10 cellular contexts compared by ENCODE assay signal in the genomic region with DNA sequence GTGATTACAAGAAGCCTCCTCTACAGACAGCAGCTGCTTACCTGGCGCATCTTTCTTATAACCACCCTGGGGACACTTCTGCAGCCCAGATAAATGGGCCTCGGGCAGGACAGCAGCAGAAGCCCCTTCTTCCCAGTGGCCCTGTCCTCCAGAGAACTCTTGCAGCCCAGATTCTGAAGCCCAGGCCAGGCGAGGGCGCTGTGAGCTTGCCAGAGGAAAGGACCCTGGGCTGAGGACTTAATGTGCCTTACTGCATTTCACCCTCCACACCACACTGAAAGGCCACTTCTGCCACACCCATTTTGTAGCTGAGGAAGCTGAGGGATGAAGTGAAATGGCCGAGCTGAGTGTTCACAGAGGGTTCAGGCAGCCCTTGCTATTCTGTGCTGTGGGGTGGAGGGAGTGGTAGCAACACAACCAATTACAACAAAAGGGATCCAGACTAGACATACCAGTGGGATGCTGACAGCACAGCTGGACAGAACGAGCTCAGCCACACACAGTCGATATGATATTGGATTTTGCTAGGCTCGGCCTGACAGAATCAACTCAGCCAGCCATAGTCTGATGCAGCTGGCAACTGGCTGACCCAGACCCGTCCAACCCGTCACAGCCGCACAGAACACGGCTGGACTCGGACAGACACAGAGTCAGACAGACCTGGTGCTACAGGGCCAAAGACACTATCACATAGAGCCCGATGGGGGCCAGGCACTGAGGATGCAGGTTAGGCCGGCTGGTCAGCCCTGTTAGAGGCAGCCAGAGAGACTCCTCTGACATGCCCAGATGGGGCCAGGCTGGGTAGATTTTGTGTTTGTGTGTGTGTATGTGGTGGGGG. TPM values are rescaled to one million over a fixed set of nuclear protein-coding genes. Genes with fewer than 3 reads are reported as not detected.
DNase-seq lines count a peak whose midpoint lies in the region; ATAC-seq and TF ChIP-seq lines count a peak whose summit lies in the region.
"Had no signal": no experiment of that assay in that cellular context is flagged by ENCODE, and none has a peak within 500 bp of the region (broad histone marks: within the 10 kb centered on the region; RNA-seq: fewer than 3 reads in every experiment).

No MANE protein-coding gene starts in this region.

- no peak overlapping the region for H3K56ac ChIP-seq in H9 (ENCODE audit: insufficient read length, low read depth, low read length)

- H3K79me2 ChIP-seq in H9 (ENCODE audit: insufficient read depth, low read length): no peaks in the 10 kb centered on the region

- H3K9me3 ChIP-seq in H9 (ENCODE audit: control insufficient read depth, low read depth, low read length) (no peaks in the 10 kb centered on the region), left ventricle myocardium inferior (replicated peaks) (no peaks in the 10 kb centered on the region)
- H3K9me3 ChIP-seq: tibial artery had no signal

- no peak overlapping the region for H3K9ac ChIP-seq in H9 (ENCODE audit: extremely low read depth, insufficient read length, low read length)

- H3K27me3 Mint-ChIP-seq in H9 (ENCODE audit: low read depth): no peaks in the 10 kb centered on the region

- H3T11ph ChIP-seq in H9 (ENCODE audit: low read length): no peak overlapping the region

- no peak for ATAC-seq in HG02970 (IDR thresholded peaks at IDR 0.05; ENCODE audit: low FRiP score, unreplicated experiment)

- no peaks in the 10 kb centered on the region for H4K20me1 ChIP-seq in H9 (ENCODE audit: control insufficient read depth, insufficient read depth, insufficient read length)

- H3K27ac ChIP-seq in C4-2B: no peak overlapping the region
- no peak overlapping the region for H3K27ac ChIP-seq in H9 (ENCODE audit: insufficient read length, low read depth, low read length)
- no peak overlapping the region for H3K27ac ChIP-seq in left ventricle myocardium inferior (replicated peaks)
- H3K27ac ChIP-seq: tibial artery had no signal

- no peaks in the 10 kb centered on the region for H3K79me1 ChIP-seq in H9 (ENCODE audit: insufficient read depth, low read depth, low read length, poor library complexity, severe bottlenecking)

- DNase-seq in H9 (peak; percentile 88), SKM-1 (lab: John Stamatoyannopoulos, UW; ENCODE audit: unreplicated experiment) (peak; percentile 73), iPS-NIHi7 (ENCODE audit: extremely low spot score) (peak; percentile 86), COR-L47 (lab: John Stamatoyannopoulos, UW) (no peak), left ventricle myocardium inferior (no peak), activated T-cell treated with anti-CD3 and anti-CD28 coated beads for 4 hours (no peak)
- DNase-seq: activated gamma-delta T cell, tibial artery had no signal

- H4K5ac ChIP-seq in H9 (ENCODE audit: insufficient read length, low read depth, low read length): no peak overlapping the region

- no peak overlapping the region for H2BK12ac ChIP-seq in H9 (ENCODE audit: insufficient read length, low read depth, low read length)

- no peak overlapping the region for H2AK5ac ChIP-seq in H9 (ENCODE audit: insufficient read length, low read length)

- H3K27ac Mint-ChIP-seq in H9: peak overlapping the region in 1 of 3 experiments; percentile 27; a peak in 1 of 7 replicates

- H3K23ac ChIP-seq in H9 (ENCODE audit: insufficient read length, low read depth, low read length): no peak overlapping the region

- no peak overlapping the region for H2BK15ac ChIP-seq in H9 (ENCODE audit: low read depth, low read length)

- no peak overlapping the region for H4K8ac ChIP-seq in H9 (replicated peaks; ENCODE audit: insufficient read length, low read depth, low read length)

- no peak overlapping the region for H3K4ac ChIP-seq in H9 (ENCODE audit: low read depth, low read length)

- intact Hi-C loops in left ventricle myocardium inferior (cut with micrococcal nuclease): no loop called here

- H3K36me3 Mint-ChIP-seq in H9 (ENCODE audit: insufficient read depth in 1 of 3, low read depth in 3 of 3): peaks cover 0 to 4% (median 0%) of the 10 kb centered on the region in 3 experiments; a peak in 2 of 7 replicates

- no peaks in the 10 kb centered on the region for H3K23me2 ChIP-seq in H9 (ENCODE audit: insufficient read length, low read depth, low read length, poor library complexity, severe bottlenecking)

- WGBS in H9 (ENCODE audit: extremely low coverage, insufficient read length, low lambda C conversion rate): no CpG with 5 or more reads among the region's 15 CpGs

- no peaks in the 10 kb centered on the region; the same call in 1 of the 2 replicates for H3K4me1 ChIP-seq in H9 (ENCODE audit: insufficient read depth, low read length)
- H3K4me1 ChIP-seq in left ventricle myocardium inferior: peaks cover 23% of the 10 kb centered on the region

- peaks cover 2 to 4% of the 10 kb centered on the region in 2 experiments; a peak in 4 of 5 replicates for H3K9me3 Mint-ChIP-seq in H9

- peaks cover 19 to 31% of the 10 kb centered on the region in 2 experiments for H3K4me1 Mint-ChIP-seq in H9

- no peak overlapping the region for H2BK120ac ChIP-seq in H9 (ENCODE audit: low read depth, low read length, poor library complexity, severe bottlenecking)

- H3K4me3 ChIP-seq in left ventricle myocardium inferior: no peak overlapping the region
- H3K4me3 ChIP-seq: tibial artery had no signal

- peaks cover 93% of the 10 kb centered on the region for H3K36me3 ChIP-seq in left ventricle myocardium inferior

- H2AFZ ChIP-seq in H9 (ENCODE audit: low read length): no peak overlapping the region

- no peak overlapping the region for H4K91ac ChIP-seq in H9 (ENCODE audit: insufficient read length, low read depth, low read length)

- TF ChIP-seq CTCF in C4-2B (conservative IDR thresholded peaks at IDR 0.05): peak; percentile 28
- TF ChIP-seq CTCF in H9 (conservative IDR thresholded peaks at IDR 0.05): peak; percentile 79
- TF ChIP-seq CTCF in left ventricle myocardium inferior (IDR thresholded peaks at IDR 0.05; ENCODE audit: borderline replicate concordance): no peak

- H2BK5ac ChIP-seq in H9 (ENCODE audit: insufficient read length, low read length): no peak overlapping the region

- no peak overlapping the region for H2BK20ac ChIP-seq in H9 (ENCODE audit: low read depth, low read length, poor library complexity, severe bottlenecking)

- H3K4me3 Mint-ChIP-seq in H9: no peak overlapping the region

- H3K18ac ChIP-seq in H9 (ENCODE audit: insufficient read length, low read depth, low read length): no peak overlapping the region

- no peak overlapping the region for H3K14ac ChIP-seq in H9 (ENCODE audit: insufficient read depth, low read length)

- no peaks in the 10 kb centered on the region for H3K27me3 ChIP-seq in H9 (ENCODE audit: insufficient read depth, low read length)
- no peaks in the 10 kb centered on the region for H3K27me3 ChIP-seq in left ventricle myocardium inferior (ENCODE audit: low read depth)
- H3K27me3 ChIP-seq: tibial artery had no signal

- H3K4me2 ChIP-seq in H9 (ENCODE audit: insufficient read depth, insufficient read length, low read length): no peak overlapping the region

RNA-seq across cellular contexts. Expression of a gene that starts 7.3 kb away (rescaled TPM):
- total RNA-seq in H9 (2021) (0.85 and 1.6 TPM in 2 replicates), left ventricle myocardium inferior (37.2 TPM)

RNA-seq across cellular contexts. Expression of a gene that starts 37.8 kb away (rescaled TPM):
- total RNA-seq in H9 (2021) (14.2 and 15.7 TPM in 2 replicates), left ventricle myocardium inferior (6.2 TPM)

RNA-seq across cellular contexts. Expression of a gene that starts 47.5 kb away (rescaled TPM):
- total RNA-seq in H9 (2021) (0.11 and 0.13 TPM in 2 replicates), left ventricle myocardium inferior (115 TPM)

Comparison
In these comparisons a context has a peak if more than half of its experiments do, and no peak if none do; other contexts are left out.
1. DNase-seq: peak in H9 (single experiment), SKM-1 (single experiment) and iPS-NIHi7 (single experiment); none in COR-L47 (single experiment), left ventricle myocardium inferior (single experiment) and activated T-cell treated with anti-CD3 and anti-CD28 coated beads for 4 hours (single experiment).
2. RNA of a gene that starts 7.3 kb away (total RNA-seq): 37.2 TPM in left ventricle myocardium inferior (single experiment); 0.85 to 1.6 TPM in H9; every median in the first group is over 10 times any median in the second.
3. RNA of a gene that starts 47.5 kb away (total RNA-seq): 115 TPM in left ventricle myocardium inferior (single experiment); 0.11 to 0.13 TPM in H9; every median in the first group is over 100 times any median in the second.